8 cellular contexts compared by ENCODE assay signal in the genomic region with DNA sequence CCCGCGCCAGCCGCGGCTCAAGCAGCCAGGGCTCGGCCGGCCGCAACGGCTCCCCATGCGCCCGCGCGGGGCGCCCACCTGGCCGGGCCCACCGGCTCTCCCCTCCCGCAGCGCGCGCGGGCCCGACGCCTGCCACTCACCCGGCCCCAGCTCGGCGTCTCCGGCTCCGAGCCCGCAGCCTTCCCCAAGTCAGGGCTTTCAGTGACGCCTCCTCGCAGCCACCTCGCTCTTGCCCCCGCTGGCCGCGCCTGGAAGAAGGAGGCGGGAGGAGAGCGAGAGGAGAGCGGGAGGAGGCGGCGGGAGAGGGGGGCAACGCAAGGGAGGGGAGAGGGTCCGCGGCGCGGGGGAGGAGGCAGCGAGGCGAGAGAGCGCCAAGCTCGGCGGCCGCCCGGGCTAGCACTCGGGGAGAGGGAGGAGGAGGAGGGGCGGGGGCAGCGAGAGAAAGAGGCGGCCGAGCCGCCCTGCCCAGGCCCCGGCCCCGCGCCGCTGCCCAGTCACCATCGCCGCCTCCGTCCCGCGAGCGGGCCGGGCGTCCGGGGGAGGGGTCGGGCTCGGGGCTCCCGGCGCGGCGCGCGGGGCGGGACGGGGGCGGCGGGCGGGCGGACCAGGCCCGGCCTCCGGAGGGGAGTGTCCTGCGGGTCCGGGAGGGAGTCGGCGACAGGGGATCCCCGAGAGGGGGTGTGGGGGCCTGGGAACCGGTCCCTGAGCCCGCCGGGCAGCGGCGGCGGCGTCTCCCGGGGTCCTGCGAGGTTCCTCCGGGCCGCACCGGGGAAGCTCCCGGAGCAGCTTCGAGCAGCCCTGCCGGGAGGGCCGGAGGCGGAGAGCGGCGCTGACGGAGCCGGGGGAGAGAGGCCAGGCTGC. TPM values are rescaled to one million over a fixed set of nuclear protein-coding genes. Genes with fewer than 3 reads are reported as not detected.
A peak's percentile ranks its signal among the peaks of the same experiment; 100 is the strongest.
DNase-seq lines count a peak whose midpoint lies in the region; ATAC-seq and TF ChIP-seq lines count a peak whose summit lies in the region.

A gene with protein sequence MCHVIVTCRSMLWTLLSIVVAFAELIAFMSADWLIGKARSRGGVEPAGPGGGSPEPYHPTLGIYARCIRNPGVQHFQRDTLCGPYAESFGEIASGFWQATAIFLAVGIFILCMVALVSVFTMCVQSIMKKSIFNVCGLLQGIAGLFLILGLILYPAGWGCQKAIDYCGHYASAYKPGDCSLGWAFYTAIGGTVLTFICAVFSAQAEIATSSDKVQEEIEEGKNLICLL (minus strand): TSS at position 414 of the 861 bp plus-strand sequence. CDS start 138,559 bp downstream, outside the sequence.

- H3K36me3 ChIP-seq in vagina, result no peaks in the 10 kb centered on the region

- peaks cover 2% of the 10 kb centered on the region for H3K36me3 Mint-ChIP-seq in activated naive CD8-positive, alpha-beta T cell
- H3K36me3 Mint-ChIP-seq in neural crest cell (ENCODE audit: low read depth), result peaks cover 6% of the 10 kb centered on the region

- intact Hi-C loops in vagina (cut with DNase I), result no loop called here

- peak within 1 kb of the TSS; percentile 68 to 79 for H3K4me3 ChIP-seq in vagina

- H3K27me3 ChIP-seq in vagina, result no peaks in the 10 kb centered on the region

- peak within 1 kb of the TSS; percentile 81 for H3K4me3 Mint-ChIP-seq in activated naive CD8-positive, alpha-beta T cell
- H3K4me3 Mint-ChIP-seq in neural crest cell, result peak within 1 kb of the TSS; percentile 96

- H3K9me3 ChIP-seq in vagina, result no peaks in the 10 kb centered on the region

- H3K27me3 Mint-ChIP-seq in activated naive CD8-positive, alpha-beta T cell, result peaks cover 39% of the 10 kb centered on the region
- H3K27me3 Mint-ChIP-seq in neural crest cell (ENCODE audit: low read depth), result peaks cover 5% of the 10 kb centered on the region

- H3K9me3 Mint-ChIP-seq in activated naive CD8-positive, alpha-beta T cell (ENCODE audit: low read depth), result no peaks in the 10 kb centered on the region
- no peaks in the 10 kb centered on the region for H3K9me3 Mint-ChIP-seq in neural crest cell

- DNase-seq in AG08395 (ENCODE audit: low spot score), result peak; percentile 79
- DNase-seq in NCI-H510A (lab: John Stamatoyannopoulos, UW), result peak; percentile 51
- DNase-seq in globus pallidus (ENCODE audit: low spot score), result peak; percentile 65
- peak; percentile 81 for DNase-seq in neural crest cell (ENCODE audit: low read depth, low spot score)
- no peak for DNase-seq in vagina (ENCODE audit: extremely low spot score in 2 of 2)

- H3K27ac ChIP-seq in vagina, result peak within 1 kb of the TSS; percentile 97

- H3K4me1 Mint-ChIP-seq in activated naive CD8-positive, alpha-beta T cell (ENCODE audit: low read depth), result peaks cover 16% of the 10 kb centered on the region
- peaks cover 35% of the 10 kb centered on the region for H3K4me1 Mint-ChIP-seq in neural crest cell

- peaks cover 28% of the 10 kb centered on the region for H3K4me1 ChIP-seq in vagina

- ATAC-seq in GM18505 (IDR thresholded peaks at IDR 0.05; ENCODE audit: unreplicated experiment), result peak; percentile 54
- peak; percentile 45 for ATAC-seq in HG02943 (IDR thresholded peaks at IDR 0.05; ENCODE audit: low read depth, unreplicated experiment)

- no peak within 1 kb of the TSS for H3K27ac Mint-ChIP-seq in activated naive CD8-positive, alpha-beta T cell
- peak within 1 kb of the TSS; percentile 72 for H3K27ac Mint-ChIP-seq in neural crest cell (ENCODE audit: unreplicated experiment)

- TF ChIP-seq CTCF in neural crest cell (conservative IDR thresholded peaks at IDR 0.05), result no peak
- TF ChIP-seq CTCF in vagina (IDR thresholded peaks at IDR 0.05), result no peak

- TF ChIP-seq POLR2A in GM18505 (IDR thresholded peaks at IDR 0.05; ENCODE audit: borderline replicate concordance, extremely low read depth, insufficient read depth, insufficient read length) (peak; percentile 50), vagina (IDR thresholded peaks at IDR 0.05) (peak in 1 of 2 donors; percentile 34)

RNA-seq across cellular contexts. Expression of the gene that starts here (rescaled TPM):
- 14.4 and 15.0 TPM in 2 replicates for total RNA-seq in neural crest cell
- total RNA-seq in vagina, result 24.8 TPM

Comparison
In these comparisons a context has a peak if more than half of its experiments do, and no peak if none do; other contexts are left out.
1. DNase-seq: peak in AG08395 (single experiment), NCI-H510A (single experiment), globus pallidus (single experiment) and neural crest cell (single experiment); none in vagina (0 of 2).